In genomic region chr17:73532441-73532901, GRCh38 we compare ENCODE assay signal across 14 cellular contexts.
A peak's percentile ranks its signal among the peaks of the same experiment; 100 is the strongest.
DNase-seq lines count a peak whose midpoint lies in the region; ATAC-seq lines count a peak whose summit lies in the region.
"Had no signal": no experiment of that assay in that cellular context is flagged by ENCODE, and none has a peak within 500 bp of the region (broad histone marks: within the 10 kb centered on the region; RNA-seq: fewer than 3 reads in every experiment).

No MANE protein-coding gene starts in this region.

- WGBS in mesendoderm (ENCODE audit: extremely low coverage, insufficient coverage, low lambda C conversion rate) = no CpG with 5 or more reads among the region's 9 CpGs

- peaks cover 0 to 5% (median 0%) of the 10 kb centered on the region in 5 donors for H3K36me3 Mint-ChIP-seq in naive thymus-derived CD4-positive, alpha-beta T cell

- no peak overlapping the region for H2AK5ac ChIP-seq in mesendoderm (ENCODE audit: low read length)

- peak overlapping the region; percentile 61 for H3K56ac ChIP-seq in mesendoderm (ENCODE audit: low read length)

- no peak overlapping the region for H4K8ac ChIP-seq in mesendoderm (ENCODE audit: low read depth, low read length)

- H3K9me3 Mint-ChIP-seq in naive thymus-derived CD4-positive, alpha-beta T cell = peaks cover 0 to 3% (median 0%) of the 10 kb centered on the region in 11 donors
- H3K9me3 Mint-ChIP-seq: CD4-positive, alpha-beta T cell; nephron had no signal

- H3K4me1 Mint-ChIP-seq in naive thymus-derived CD4-positive, alpha-beta T cell = peaks cover 0 to 29% (median 8%) of the 10 kb centered on the region in 7 donors

- H2BK5ac ChIP-seq in mesendoderm (ENCODE audit: low read length) = peak overlapping the region; percentile 81

- no peaks in the 10 kb centered on the region for H3K79me2 ChIP-seq in mesendoderm (ENCODE audit: control insufficient read depth, insufficient read depth, low read length)

- H3K4ac ChIP-seq in mesendoderm (ENCODE audit: low read depth, low read length) = no peak overlapping the region

- H2BK120ac ChIP-seq in mesendoderm (ENCODE audit: low read depth, low read length) = no peak overlapping the region

- no peak overlapping the region for H2BK15ac ChIP-seq in mesendoderm (replicated peaks; ENCODE audit: low read depth)

- no peak overlapping the region for H3K4me2 ChIP-seq in mesendoderm (ENCODE audit: low read length)

- H3K23ac ChIP-seq in mesendoderm (ENCODE audit: low read length) = no peak overlapping the region

- H3K27me3 ChIP-seq in mesendoderm (ENCODE audit: insufficient read depth, low read length, poor library complexity) = no peaks in the 10 kb centered on the region
- H3K27me3 ChIP-seq in naive thymus-derived CD4-positive, alpha-beta T cell (ENCODE audit: control insufficient read depth in 2 of 2, insufficient read depth in 2 of 2, low read length in 2 of 2) = no peaks in the 10 kb centered on the region
- H3K27me3 ChIP-seq: heart left ventricle had no signal

- CTCF ChIA-PET in naive thymus-derived CD4-positive, alpha-beta T cell (lab: Charles Lee) = no interaction called here

- no peak overlapping the region for H3K27ac Mint-ChIP-seq in naive thymus-derived CD4-positive, alpha-beta T cell
- H3K27ac Mint-ChIP-seq: CD4-positive, alpha-beta T cell had no signal

- peak; percentile 87 for DNase-seq in COR-L47 (lab: John Stamatoyannopoulos, UW)
- peak; percentile 96 for DNase-seq in NCI-H748 (lab: John Stamatoyannopoulos, UW; ENCODE audit: unreplicated experiment)
- peak; percentile 97 for DNase-seq in mesendoderm
- no peak for DNase-seq in naive thymus-derived CD4-positive, alpha-beta T cell
- DNase-seq in AG08396 (ENCODE audit: low spot score) = no peak
- DNase-seq in germinal center (ENCODE audit: low spot score) = no peak
- DNase-seq: CD4-positive, alpha-beta T cell; HCEC 1CT; MV-4-11 had no signal

- H3K36me3 ChIP-seq in KOPT-K1 (ENCODE audit: insufficient read depth, low read length) (no peaks in the 10 kb centered on the region), mesendoderm (ENCODE audit: control insufficient read depth, insufficient read depth, low read length) (no peaks in the 10 kb centered on the region)
- no peaks in the 10 kb centered on the region for H3K36me3 ChIP-seq in naive thymus-derived CD4-positive, alpha-beta T cell (ENCODE audit: control insufficient read depth in 2 of 3, insufficient read depth in 3 of 3, low read length in 3 of 3)
- H3K36me3 ChIP-seq: heart left ventricle had no signal

- H3K27ac ChIP-seq in KOPT-K1 (ENCODE audit: low read depth, low read length, poor library complexity, severe bottlenecking) = peak overlapping the region; percentile 6
- H3K27ac ChIP-seq in mesendoderm (ENCODE audit: low read depth, low read length) = peak overlapping the region; percentile 6
- no peak overlapping the region for H3K27ac ChIP-seq in naive thymus-derived CD4-positive, alpha-beta T cell (ENCODE audit: low read depth, low read length)
- H3K27ac ChIP-seq: epithelial cell of prostate, heart left ventricle had no signal

- no peak overlapping the region for H3K18ac ChIP-seq in mesendoderm (ENCODE audit: low read length)

- POLR2A ChIA-PET in naive thymus-derived CD4-positive, alpha-beta T cell (lab: Charles Lee) = no interaction called here

- no peak overlapping the region for H3K4me3 Mint-ChIP-seq in naive thymus-derived CD4-positive, alpha-beta T cell
- H3K4me3 Mint-ChIP-seq: CD4-positive, alpha-beta T cell; nephron had no signal

- H3K9me3 ChIP-seq in KOPT-K1 (ENCODE audit: insufficient read depth, low read length, poor library complexity, severe bottlenecking) = no peaks in the 10 kb centered on the region
- H3K9me3 ChIP-seq in naive thymus-derived CD4-positive, alpha-beta T cell (ENCODE audit: control insufficient read depth in 2 of 3, low read length in 3 of 3) = no peaks in the 10 kb centered on the region
- H3K9me3 ChIP-seq: heart left ventricle had no signal

- peaks cover 0 to 6% (median 0%) of the 10 kb centered on the region in 5 donors for H3K27me3 Mint-ChIP-seq in naive thymus-derived CD4-positive, alpha-beta T cell
- H3K27me3 Mint-ChIP-seq: CD4-positive, alpha-beta T cell had no signal

- no peaks in the 10 kb centered on the region for H3K79me1 ChIP-seq in mesendoderm (ENCODE audit: low read length)

- H3K4me1 ChIP-seq in mesendoderm (ENCODE audit: control insufficient read depth, low read depth, low read length) = peaks cover 39% of the 10 kb centered on the region
- no peaks in the 10 kb centered on the region for H3K4me1 ChIP-seq in naive thymus-derived CD4-positive, alpha-beta T cell (ENCODE audit: control insufficient read depth in 2 of 2, insufficient read depth in 2 of 2, low read length in 2 of 2)

- H4K5ac ChIP-seq in mesendoderm (ENCODE audit: low read length) = no peak overlapping the region

- no peak overlapping the region for H3K9ac ChIP-seq in mesendoderm (ENCODE audit: low read length)

- no peak for ATAC-seq in HG03108 (IDR thresholded peaks at IDR 0.05; ENCODE audit: unreplicated experiment)
- no peak for ATAC-seq in naive thymus-derived CD4-positive, alpha-beta T cell

- intact Hi-C loops in naive thymus-derived CD4-positive, alpha-beta T cell (cut with micrococcal nuclease) = no loop called here

- H3K4me3 ChIP-seq in mesendoderm (ENCODE audit: low read length) = no peak overlapping the region
- no peak overlapping the region for H3K4me3 ChIP-seq in naive thymus-derived CD4-positive, alpha-beta T cell (ENCODE audit: low read length)
- H3K4me3 ChIP-seq: heart left ventricle had no signal

Comparison
In these comparisons a context has a peak if more than half of its experiments do, and no peak if none do; other contexts are left out.
1. DNase-seq: peak in COR-L47 (single experiment), NCI-H748 (single experiment) and mesendoderm (single experiment); none in naive thymus-derived CD4-positive, alpha-beta T cell (0 of 9), AG08396 (single experiment) and germinal center (single experiment).